ENCODE assay signal across 5 cellular contexts in genomic region chr4:117239434-117239833, GRCh38.
"Had no signal": no experiment of that assay in that cellular context is flagged by ENCODE, and none has a peak within 500 bp of the region (broad histone marks: within the 10 kb centered on the region; RNA-seq: fewer than 3 reads in every experiment).

No MANE protein-coding gene starts in this region.

- H3K9me3 ChIP-seq: HAP-1 had no signal

- H3K4me3 Mint-ChIP-seq: GM23338, HFFc6, IgD-negative memory B cell had no signal

- DNase-seq: HFFc6 had no signal

- H3K27me3 Mint-ChIP-seq: IgD-negative memory B cell had no signal

- H3K36me3 Mint-ChIP-seq: IgD-negative memory B cell had no signal

- H3K4me1 ChIP-seq: HAP-1 had no signal

- H3K4me1 Mint-ChIP-seq: GM23338, IgD-negative memory B cell had no signal

- H3K27ac Mint-ChIP-seq: GM23338, HFFc6, IgD-negative memory B cell had no signal

- H3K4me3 ChIP-seq: GM23338, HAP-1 had no signal

- H3K36me3 ChIP-seq: HAP-1 had no signal

- ATAC-seq: GM23338, HCT116 had no signal
